Comparison of ENCODE assay signal across 26 cellular contexts in the genomic region with DNA sequence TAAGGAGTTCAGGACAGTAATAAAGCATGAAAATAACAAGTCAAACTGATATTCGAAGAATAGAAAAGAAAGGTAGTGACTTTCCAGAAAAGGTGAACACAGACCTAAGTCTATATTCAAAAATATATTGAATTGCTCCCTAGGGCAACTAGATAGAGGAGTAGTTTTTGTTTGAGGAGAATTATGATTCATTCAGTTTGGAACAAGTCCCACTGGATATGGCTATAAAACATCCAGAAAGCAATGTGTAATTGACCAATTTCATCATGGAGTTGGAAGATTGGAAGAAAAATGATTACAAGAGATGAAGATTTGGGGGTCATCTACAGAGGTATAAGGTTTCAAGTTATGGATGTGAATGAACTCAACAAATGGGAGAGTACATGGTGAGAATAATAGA.
DNase-seq lines count a peak whose midpoint lies in the region; FAIRE-seq and TF ChIP-seq lines count a peak whose summit lies in the region.
"Had no signal": no experiment of that assay in that cellular context is flagged by ENCODE, and none has a peak within 500 bp of the region (broad histone marks: within the 10 kb centered on the region; RNA-seq: fewer than 3 reads in every experiment).

No MANE protein-coding gene starts in this region.

- no peaks in the 10 kb centered on the region for H3K36me3 ChIP-seq in osteoblast (ENCODE audit: insufficient read depth, low read length)
- H3K36me3 ChIP-seq: gastrocnemius medialis, lower lobe of right lung, tibial artery had no signal

- no peak for FAIRE-seq in GM19239 (lab: Jason Lieb, UNC)
- FAIRE-seq: colon, TTC549 had no signal

- H4K20me1 ChIP-seq in osteoblast (ENCODE audit: insufficient read depth, low read length) = no peaks in the 10 kb centered on the region

- H3K27me3 ChIP-seq in osteoblast (ENCODE audit: insufficient read depth, low read length) = no peaks in the 10 kb centered on the region
- H3K27me3 ChIP-seq: gastrocnemius medialis, tibial artery had no signal

- no peak overlapping the region for H2AFZ ChIP-seq in osteoblast (ENCODE audit: low read length)

- no peaks in the 10 kb centered on the region for H3K4me1 ChIP-seq in osteoblast (ENCODE audit: insufficient read depth, low read length)
- H3K4me1 ChIP-seq: lower lobe of right lung, psoas muscle, tibial artery had no signal

- H3K79me2 ChIP-seq in osteoblast (ENCODE audit: insufficient read depth, low read length) = no peaks in the 10 kb centered on the region

- DNase-seq in HS-5 (ENCODE audit: low read depth) (peak; percentile 42), astrocyte of the cerebellum (ENCODE audit: low read depth) (peak; percentile 12), fibroblast of gingiva (ENCODE audit: low read depth) (peak; percentile 9), osteoblast (ENCODE audit: insufficient read length, low spot score, missing footprints) (peak; percentile 3), HEK293T (ENCODE audit: extremely low spot score) (no peak), GM19239 (ENCODE audit: insufficient read length, low spot score) (no peak)
- no peak for DNase-seq in activated T-cell treated with anti-CD3 and anti-CD28 coated beads, Interleukin-2, amount 50 U/mL, for 1 hour
- DNase-seq: activated naive CD4-positive, alpha-beta T cell; activated T-cell treated with anti-CD3 and anti-CD28 coated beads, Interleukin-2, amount 50 U/mL, for 72 hours; effector CD4-positive, alpha-beta T cell; gastrocnemius medialis; kidney glomerular epithelial cell; lower lobe of right lung; naive thymus-derived CD8-positive, alpha-beta T cell; NCI-H1092; NCI-H1694; NCI-H446 treated with DMSO at 0.1 percent for 48 hours; NCI-H82; nucleus accumbens; psoas muscle; RPMI8226; stimulated activated CD4-positive, alpha-beta T cell treated with anti-CD3 and anti-CD28 coated beads, Interleukin-4, amount 100 ng/mL, for 24 hours; T-helper 17 cell; tibial artery had no signal

- H3K27ac ChIP-seq in osteoblast (ENCODE audit: low read depth, low read length) = no peak overlapping the region
- H3K27ac ChIP-seq: gastrocnemius medialis, lower lobe of right lung, psoas muscle, tibial artery had no signal

- H3K4me3 ChIP-seq in astrocyte of the cerebellum (ENCODE audit: low read depth, low read length) (no peak overlapping the region), osteoblast (ENCODE audit: insufficient read depth, low read length) (no peak overlapping the region)
- H3K4me3 ChIP-seq: gastrocnemius medialis, lower lobe of right lung, psoas muscle, tibial artery had no signal

- TF ChIP-seq CTCF in astrocyte of the cerebellum (IDR thresholded peaks at IDR 0.05; ENCODE audit: low read depth, low read length, missing control alignments) = no peak
- no peak for TF ChIP-seq CTCF in osteoblast (IDR thresholded peaks at IDR 0.05; ENCODE audit: extremely low read depth, low read depth, low read length)

- POLR2A ChIA-PET in HEK293T (lab: Yijun Ruan, JAX) = no interaction called here

- H3K9me3 ChIP-seq in osteoblast (ENCODE audit: low read depth, low read length) = no peaks in the 10 kb centered on the region
- H3K9me3 ChIP-seq: gastrocnemius medialis, lower lobe of right lung, psoas muscle, tibial artery had no signal

- in situ Hi-C loops in astrocyte of the cerebellum (cut with HindIII; ENCODE audit: low sequenced_read_pairs) = no loop called here

- no peak overlapping the region for H3K4me2 ChIP-seq in osteoblast (ENCODE audit: insufficient read depth, low read length)

- CTCF ChIA-PET in HEK293T (lab: Yijun Ruan, JAX) = no interaction called here

TF ChIP-seq in HEK293T, 16 proteins besides CTCF, POLR2A, EP300 and RAD21:
- TF ChIP-seq SP1 (IDR thresholded peaks at IDR 0.05) = no peak
- no peak for TF ChIP-seq LEF1 (IDR thresholded peaks at IDR 0.05; ENCODE audit: borderline replicate concordance)
- TF ChIP-seq HDGF (IDR thresholded peaks at IDR 0.05; ENCODE audit: borderline replicate concordance) = no peak
- no peak for TF ChIP-seq ELF4 (IDR thresholded peaks at IDR 0.05)
- no peak for TF ChIP-seq BHLHE40 (IDR thresholded peaks at IDR 0.05; ENCODE audit: borderline replicate concordance)
- no peak for TF ChIP-seq L3MBTL2 (conservative IDR thresholded peaks at IDR 0.05)
- no peak for TF ChIP-seq SUZ12 (IDR thresholded peaks at IDR 0.05)

Comparison
In these comparisons a context has a peak if more than half of its experiments do, and no peak if none do; other contexts are left out.
1. DNase-seq: peak in HS-5 (single experiment), astrocyte of the cerebellum (single experiment), fibroblast of gingiva (single experiment) and osteoblast (single experiment); none in activated T-cell treated with anti-CD3 and anti-CD28 coated beads, Interleukin-2, amount 50 U/mL, for 1 hour (single experiment), HEK293T (single experiment) and GM19239 (single experiment).